23 cellular contexts compared by ENCODE assay signal in genomic region chr1:214370585-214370984, GRCh38.
DNase-seq lines count a peak whose midpoint lies in the region; TF ChIP-seq lines count a peak whose summit lies in the region.
"Had no signal": no experiment of that assay in that cellular context is flagged by ENCODE, and none has a peak within 500 bp of the region (broad histone marks: within the 10 kb centered on the region; RNA-seq: fewer than 3 reads in every experiment).

No MANE protein-coding gene starts in this region.

- H3K27ac Mint-ChIP-seq in neural progenitor cell = no peak overlapping the region
- H3K27ac Mint-ChIP-seq: B cell; CD8-positive, alpha-beta T cell; HFFc6 had no signal

- no peaks in the 10 kb centered on the region for H3K27me3 ChIP-seq in Karpas-422 (ENCODE audit: low read length)
- no peaks in the 10 kb centered on the region for H3K27me3 ChIP-seq in dorsolateral prefrontal cortex
- no peaks in the 10 kb centered on the region for H3K27me3 ChIP-seq in neural progenitor cell
- H3K27me3 ChIP-seq: SJSA1 had no signal

- H3K4me2 ChIP-seq in Karpas-422 (ENCODE audit: low read depth, low read length, poor library complexity, severe bottlenecking) (no peak overlapping the region), neural progenitor cell (no peak overlapping the region)

- no peak overlapping the region for H3K4me3 ChIP-seq in Karpas-422 (ENCODE audit: low read length)
- no peak overlapping the region for H3K4me3 ChIP-seq in dorsolateral prefrontal cortex
- no peak overlapping the region for H3K4me3 ChIP-seq in neural progenitor cell
- H3K4me3 ChIP-seq: SJSA1 had no signal

- H3K36me3 ChIP-seq in Karpas-422 (ENCODE audit: insufficient read depth, low read length) = no peaks in the 10 kb centered on the region
- no peaks in the 10 kb centered on the region for H3K36me3 ChIP-seq in neural progenitor cell

- H3K9me3 Mint-ChIP-seq in neural progenitor cell = peaks cover 2% of the 10 kb centered on the region
- H3K9me3 Mint-ChIP-seq: CD8-positive, alpha-beta T cell; HFFc6 had no signal

- DNase-seq in Karpas-422 (peak; percentile 66), dorsolateral prefrontal cortex (peak in 4 of 10 donors; percentile 30 to 69 (median 62)), neural progenitor cell (ENCODE audit: low spot score) (no peak), NCI-H1694 (lab: John Stamatoyannopoulos, UW) (no peak), NCI-H187 (lab: John Stamatoyannopoulos, UW) (no peak), Ammon's horn (ENCODE audit: low spot score) (no peak)
- no peak for DNase-seq in stimulated activated CD4-positive, alpha-beta T cell treated with anti-CD3 and anti-CD28 coated beads, Interleukin-4, amount 100 ng/mL, for 4 hours
- DNase-seq: CD8-positive, alpha-beta T cell; DMS153; DND-41; H7; HFFc6; Kasumi-1; NCI-H1092 treated with DMSO at 0.1 percent for 48 hours; NCI-H1436; NCI-H1930; NCI-H2107; NCI-H524; Right ventricle myocardium superior; RPMI8226 had no signal

- peaks cover 2% of the 10 kb centered on the region for H3K27me3 Mint-ChIP-seq in neural progenitor cell (ENCODE audit: insufficient read depth, low read depth)

- peaks cover 27% of the 10 kb centered on the region for H3K36me3 Mint-ChIP-seq in neural progenitor cell
- H3K36me3 Mint-ChIP-seq: CD8-positive, alpha-beta T cell had no signal

- H3K9me3 ChIP-seq in Karpas-422 (ENCODE audit: low read length) = peaks cover 4% of the 10 kb centered on the region
- H3K9me3 ChIP-seq in neural progenitor cell (ENCODE audit: low read depth) = no peaks in the 10 kb centered on the region
- H3K9me3 ChIP-seq: SJSA1 had no signal

- H3K9ac ChIP-seq in Karpas-422 (ENCODE audit: low read length) (no peak overlapping the region), neural progenitor cell (no peak overlapping the region)

- no peaks in the 10 kb centered on the region for H3F3A ChIP-seq in neural progenitor cell (ENCODE audit: low read depth)

- H3K4me1 Mint-ChIP-seq in neural progenitor cell = no peaks in the 10 kb centered on the region
- H3K4me1 Mint-ChIP-seq: B cell had no signal

- TF ChIP-seq CTCF in dorsolateral prefrontal cortex (IDR thresholded peaks at IDR 0.05 in 54 of 56, conservative IDR thresholded peaks at IDR 0.05 in 2 of 56; ENCODE audit: low read depth in 1 of 56, partially characterized antibody in 56 of 56) = no peak
- no peak for TF ChIP-seq CTCF in neural progenitor cell (IDR thresholded peaks at IDR 0.05)

- no peaks in the 10 kb centered on the region for H3K79me2 ChIP-seq in Karpas-422 (ENCODE audit: low read length)
- H3K79me2 ChIP-seq in neural progenitor cell (ENCODE audit: low read depth) = no peaks in the 10 kb centered on the region

- H2AFZ ChIP-seq in Karpas-422 (ENCODE audit: low read length) (no peak overlapping the region), neural progenitor cell (replicated peaks) (no peak overlapping the region)

- intact Hi-C loops in dorsolateral prefrontal cortex (cut with DNase I) = loop anchor here in 1 of 2 donors (10.0 kb wide), 1 partner anchor 74 kb away; no protein-coding TSS in a partner anchor

- no peak overlapping the region for H3K27ac ChIP-seq in Karpas-422 (ENCODE audit: low read length)
- peak overlapping the region in 31 of 59 donors; percentile 12 to 79 (median 64) for H3K27ac ChIP-seq in dorsolateral prefrontal cortex
- H3K27ac ChIP-seq in neural progenitor cell = peak overlapping the region; percentile 13
- H3K27ac ChIP-seq: C4-2B, SJSA1 had no signal

- no peaks in the 10 kb centered on the region for H4K20me1 ChIP-seq in Karpas-422 (ENCODE audit: insufficient read depth, low read depth, low read length)
- H4K20me1 ChIP-seq in neural progenitor cell (ENCODE audit: low read depth) = no peaks in the 10 kb centered on the region

- H3K9me2 ChIP-seq in Karpas-422 (replicated peaks; ENCODE audit: insufficient read depth, low read length) = no peaks in the 10 kb centered on the region

- H3K4me1 ChIP-seq in Karpas-422 (ENCODE audit: low read length) = peaks cover 20% of the 10 kb centered on the region
- peaks cover 11% of the 10 kb centered on the region for H3K4me1 ChIP-seq in neural progenitor cell
- H3K4me1 ChIP-seq: SJSA1 had no signal

- H3K4me3 Mint-ChIP-seq in neural progenitor cell = no peak overlapping the region
- H3K4me3 Mint-ChIP-seq: B cell; CD8-positive, alpha-beta T cell; HFFc6 had no signal
